ENCODE assay signal across 12 cellular contexts in genomic region chr12:7275482-7275881, GRCh38. TPM values are rescaled to one million over a fixed set of nuclear protein-coding genes. Genes with fewer than 3 reads are reported as not detected.
"Had no signal": no experiment of that assay in that cellular context is flagged by ENCODE, and none has a peak within 500 bp of the region (broad histone marks: within the 10 kb centered on the region; RNA-seq: fewer than 3 reads in every experiment).

No MANE protein-coding gene starts in this region.

RNA-seq across cellular contexts. Expression of gene ACSM4, which starts 28.4 kb away (rescaled TPM):
- total RNA-seq: OCI-LY7, PC-3, PC-9, Peyer's patch, Right ventricle myocardium inferior, Right ventricle myocardium superior, RPMI7951, SJCRH30, SJSA1, SK-MEL-5, T-cell had no signal
- polyA plus RNA-seq: SK-N-SH had no signal
